In genomic region chr11:120494595-120494994, GRCh38 we compare ENCODE assay signal across 34 cellular contexts. TPM values are rescaled to one million over a fixed set of nuclear protein-coding genes. Genes with fewer than 3 reads are reported as not detected.
"Had no signal": no experiment of that assay in that cellular context is flagged by ENCODE, and none has a peak within 500 bp of the region (broad histone marks: within the 10 kb centered on the region; RNA-seq: fewer than 3 reads in every experiment).

No MANE protein-coding gene starts in this region.

- H3K27ac ChIP-seq: brain microvascular endothelial cell, epithelial cell of prostate, esophagus squamous epithelium, heart right ventricle, left lung, sigmoid colon, stomach, upper lobe of left lung, vagina, WERI-Rb-1 had no signal

- ATAC-seq: left lung; stimulated activated memory B cell treated with anti-CD40 and anti-IgM and Interleukin-4, amounts not matched to agents 10 μg/mL and 1 μg/mL and 100 μg/mL, for 72 hours had no signal

- H3K9me3 ChIP-seq: esophagus squamous epithelium, heart right ventricle, left lung, sigmoid colon, stomach, thyroid gland, upper lobe of left lung, vagina had no signal

- H3K4me3 Mint-ChIP-seq: activated CD4-positive, alpha-beta memory T cell treated with anti-CD3 and anti-CD28 coated beads for 36 hours; activated CD4-positive, alpha-beta T cell treated with anti-CD3 and anti-CD28 coated beads, Interleukin-2, amount 10 ng/mL, durations not matched to agents 24 days and 14 days; activated naive CD4-positive, alpha-beta T cell treated with anti-CD3 and anti-CD28 coated beads for 36 hours; activated naive CD8-positive, alpha-beta T cell treated with anti-CD3 and anti-CD28 coated beads for 36 hours; activated T-helper 1 cell treated with anti-CD3 and anti-CD28 coated beads, Interleukin-12 subunit alpha, Interleukin-12 subunit beta, Interleukin-2, Interleukin-4 antibody, amounts not matched to agents 30 ng/mL and 10 ng/mL and 1 ng/mL, durations not matched to agents 14 hours and 24 hours and 36 hours; central memory CD8-positive, alpha-beta T cell; nephron; stimulated activated memory B cell treated with anti-CD40 and anti-IgM and Interleukin-4, amounts not matched to agents 10 μg/mL and 1 μg/mL and 100 μg/mL, for 72 hours; T-helper 2 cell treated with Interferon-gamma antibody and Interleukin-4, amounts not matched to agents 5 μg/mL and 100 μg/mL, for 36 hours had no signal

- DNase-seq: activated CD4-positive, alpha-beta memory T cell treated with anti-CD3 and anti-CD28 coated beads for 36 hours; activated CD4-positive, alpha-beta T cell treated with anti-CD3 and anti-CD28 coated beads, Interleukin-2, amount 10 ng/mL, durations not matched to agents 24 days and 14 days; activated CD4-positive, CD25-positive, alpha-beta regulatory T cell treated with anti-CD3 and anti-CD28 coated beads, Interleukin-2, amount 50 U/mL, for 72 hours; activated CD8-positive, alpha-beta memory T cell treated with anti-CD3 and anti-CD28 coated beads, Interleukin-2, amount 50 U/mL, for 4 hours; activated effector memory CD4-positive, alpha-beta T cell treated with anti-CD3 and anti-CD28 coated beads, Interleukin-2, amount 50 U/mL, for 16 hours; activated naive CD4-positive, alpha-beta T cell treated with anti-CD3 and anti-CD28 coated beads for 36 hours; activated naive CD8-positive, alpha-beta T cell treated with anti-CD3 and anti-CD28 coated beads for 36 hours; activated T-cell treated with anti-CD3 and anti-CD28 coated beads, Interleukin-2, amount 50 U/mL, for 1 hour; brain microvascular endothelial cell; dermis blood vessel endothelial cell; effector CD4-positive, alpha-beta T cell; esophagus squamous epithelium; foreskin melanocyte; heart right ventricle; kidney glomerular epithelial cell; left lung; posterior cingulate gyrus; sigmoid colon; small intestine; stimulated activated CD4-positive, alpha-beta T cell treated with anti-CD3 and anti-CD28 coated beads, Interleukin-1b, Interleukin-23, amount 100 ng/mL, for 48 hours; stimulated activated CD4-positive, alpha-beta T cell treated with anti-CD3 and anti-CD28 coated beads, Interleukin-4, amount 100 ng/mL, for 4 hours; stimulated activated CD8-positive, alpha-beta memory T cell treated with anti-CD3 and anti-CD28 coated beads, Interleukin-4, amount 100 ng/mL, for 48 hours; stomach; T-helper 1 cell; thyroid gland; upper lobe of left lung; WERI-Rb-1 had no signal

- H3K27ac Mint-ChIP-seq: activated CD4-positive, alpha-beta memory T cell treated with anti-CD3 and anti-CD28 coated beads for 36 hours; activated CD4-positive, alpha-beta T cell treated with anti-CD3 and anti-CD28 coated beads, Interleukin-2, amount 10 ng/mL, durations not matched to agents 24 days and 14 days; activated naive CD4-positive, alpha-beta T cell treated with anti-CD3 and anti-CD28 coated beads for 36 hours; activated naive CD8-positive, alpha-beta T cell treated with anti-CD3 and anti-CD28 coated beads for 36 hours; activated T-helper 1 cell treated with anti-CD3 and anti-CD28 coated beads, Interleukin-12 subunit alpha, Interleukin-12 subunit beta, Interleukin-2, Interleukin-4 antibody, amounts not matched to agents 30 ng/mL and 10 ng/mL and 1 ng/mL, durations not matched to agents 14 hours and 24 hours and 36 hours; nephron; stimulated activated memory B cell treated with anti-CD40 and anti-IgM and Interleukin-4, amounts not matched to agents 10 μg/mL and 1 μg/mL and 100 μg/mL, for 72 hours; T-helper 2 cell treated with Interferon-gamma antibody and Interleukin-4, amounts not matched to agents 5 μg/mL and 100 μg/mL, for 36 hours had no signal

- H3K4me1 Mint-ChIP-seq: activated CD4-positive, alpha-beta T cell treated with anti-CD3 and anti-CD28 coated beads, Interleukin-2, amount 10 ng/mL, durations not matched to agents 24 days and 14 days; activated naive CD8-positive, alpha-beta T cell treated with anti-CD3 and anti-CD28 coated beads for 36 hours; central memory CD8-positive, alpha-beta T cell; stimulated activated memory B cell treated with anti-CD40 and anti-IgM and Interleukin-4, amounts not matched to agents 10 μg/mL and 1 μg/mL and 100 μg/mL, for 72 hours had no signal

- H3K4me1 ChIP-seq: left lung, upper lobe of left lung, vagina had no signal

- H3K9me3 Mint-ChIP-seq: activated CD4-positive, alpha-beta memory T cell treated with anti-CD3 and anti-CD28 coated beads for 36 hours; activated CD4-positive, alpha-beta T cell treated with anti-CD3 and anti-CD28 coated beads, Interleukin-2, amount 10 ng/mL, durations not matched to agents 24 days and 14 days; activated naive CD4-positive, alpha-beta T cell treated with anti-CD3 and anti-CD28 coated beads for 36 hours; activated naive CD8-positive, alpha-beta T cell treated with anti-CD3 and anti-CD28 coated beads for 36 hours; activated T-helper 1 cell treated with anti-CD3 and anti-CD28 coated beads, Interleukin-12 subunit alpha, Interleukin-12 subunit beta, Interleukin-2, Interleukin-4 antibody, amounts not matched to agents 30 ng/mL and 10 ng/mL and 1 ng/mL, durations not matched to agents 14 hours and 24 hours and 36 hours; central memory CD8-positive, alpha-beta T cell; nephron; stimulated activated memory B cell treated with anti-CD40 and anti-IgM and Interleukin-4, amounts not matched to agents 10 μg/mL and 1 μg/mL and 100 μg/mL, for 72 hours; T-helper 2 cell treated with Interferon-gamma antibody and Interleukin-4, amounts not matched to agents 5 μg/mL and 100 μg/mL, for 36 hours had no signal

- H3K36me3 ChIP-seq: left lung, thyroid gland, vagina, WERI-Rb-1 had no signal

- H3K27me3 Mint-ChIP-seq: stimulated activated memory B cell treated with anti-CD40 and anti-IgM and Interleukin-4, amounts not matched to agents 10 μg/mL and 1 μg/mL and 100 μg/mL, for 72 hours had no signal

- H3K36me3 Mint-ChIP-seq: activated CD4-positive, alpha-beta memory T cell treated with anti-CD3 and anti-CD28 coated beads for 36 hours; activated naive CD8-positive, alpha-beta T cell treated with anti-CD3 and anti-CD28 coated beads for 36 hours; stimulated activated memory B cell treated with anti-CD40 and anti-IgM and Interleukin-4, amounts not matched to agents 10 μg/mL and 1 μg/mL and 100 μg/mL, for 72 hours had no signal

- H3K27me3 ChIP-seq: brain microvascular endothelial cell, heart right ventricle, sigmoid colon, stomach, thyroid gland, upper lobe of left lung, vagina had no signal

- H3K4me3 ChIP-seq: esophagus squamous epithelium, heart right ventricle, left lung, sigmoid colon, stomach, thyroid gland, upper lobe of left lung, vagina had no signal

RNA-seq across cellular contexts. Expression of gene GRIK4, which starts 17.0 kb away (rescaled TPM):
- total RNA-seq: activated CD4-positive, alpha-beta memory T cell treated with anti-CD3 and anti-CD28 coated beads for 36 hours; activated naive CD4-positive, alpha-beta T cell treated with anti-CD3 and anti-CD28 coated beads for 36 hours; stomach had no signal
